8 cellular contexts compared by ENCODE assay signal in genomic region chr5:141420855-141421488, GRCh38. TPM values are rescaled to one million over a fixed set of nuclear protein-coding genes. Genes with fewer than 3 reads are reported as not detected.
DNase-seq lines count a peak whose midpoint lies in the region; ATAC-seq and TF ChIP-seq lines count a peak whose summit lies in the region.

Gene PCDHGA11, plus strand, starts transcription at chr5:141421051. Its CDS starts 177 bp downstream, at chr5:141421228.

- CTCF ChIA-PET in HEK293T (lab: Yijun Ruan, JAX), result interaction anchor here (0.6 to 2.6 kb wide), 24 partner anchors 8 to 483 kb away, joined by 3 to 18 read pairs (median 5); partner anchors contain the start of genes PCDHB14, PCDHGA10, PCDHGA12 and PCDHGA2

- H3K9ac ChIP-seq in endodermal cell (ENCODE audit: extremely low read depth, low read length, poor library complexity, severe bottlenecking), result peak within 1 kb of the TSS; percentile 25

- H3K4me1 Mint-ChIP-seq in T-helper 17 cell (no peaks in the 10 kb centered on the region), endodermal cell (no peaks in the 10 kb centered on the region)
- peaks cover 0 to 17% (median 5%) of the 10 kb centered on the region in 4 donors for H3K4me1 Mint-ChIP-seq in naive thymus-derived CD8-positive, alpha-beta T cell

- H3K27ac Mint-ChIP-seq in T-helper 17 cell, result peak within 1 kb of the TSS; percentile 65
- H3K27ac Mint-ChIP-seq in endodermal cell, result peak within 1 kb of the TSS; percentile 86
- peak within 1 kb of the TSS in 2 of 10 donors; percentile 64 to 93 for H3K27ac Mint-ChIP-seq in naive thymus-derived CD8-positive, alpha-beta T cell

- ATAC-seq in T-helper 17 cell (no peak), aorta (ENCODE audit: low FRiP score) (no peak)
- peak; percentile 39 to 49 for ATAC-seq in naive thymus-derived CD8-positive, alpha-beta T cell
- ATAC-seq in activated CD4-positive, CD25-positive, alpha-beta regulatory T cell treated with anti-CD3 and anti-CD28 coated beads, Interleukin-2, amount 50 U/mL, for 24 hours, result no peak

- peak; percentile 91 for TF ChIP-seq CTCF in endodermal cell (conservative IDR thresholded peaks at IDR 0.05)

- H3K9me3 ChIP-seq in T-helper 17 cell (ENCODE audit: control insufficient read depth, low read length, poor library complexity, severe bottlenecking), result peaks cover 9% of the 10 kb centered on the region
- peaks cover 68% of the 10 kb centered on the region for H3K9me3 ChIP-seq in endodermal cell (ENCODE audit: control insufficient read depth, low read length)
- H3K9me3 ChIP-seq in aorta (ENCODE audit: control insufficient read depth, low read length), result peaks cover 37% of the 10 kb centered on the region

- peaks cover 67% of the 10 kb centered on the region for H3K27me3 Mint-ChIP-seq in T-helper 17 cell
- peaks cover 37% of the 10 kb centered on the region for H3K27me3 Mint-ChIP-seq in endodermal cell (ENCODE audit: insufficient read depth)
- H3K27me3 Mint-ChIP-seq in naive thymus-derived CD8-positive, alpha-beta T cell, result peaks cover 46 to 90% (median 68%) of the 10 kb centered on the region in 5 donors

- H3K27me3 ChIP-seq in endodermal cell (ENCODE audit: control insufficient read depth, insufficient read depth, low read length, poor library complexity, severe bottlenecking), result no peaks in the 10 kb centered on the region
- H3K27me3 ChIP-seq in aorta (ENCODE audit: control insufficient read depth in 1 of 2, insufficient read depth in 2 of 2, low read length in 1 of 2), result no peaks in the 10 kb centered on the region

- peaks cover 52% of the 10 kb centered on the region for H3K9me3 Mint-ChIP-seq in endodermal cell
- H3K9me3 Mint-ChIP-seq in naive thymus-derived CD8-positive, alpha-beta T cell, result peaks cover 0 to 86% (median 36%) of the 10 kb centered on the region in 9 donors

- POLR2A ChIA-PET in HEK293T (lab: Yijun Ruan, JAX), result no interaction called here
- POLR2A ChIA-PET in naive thymus-derived CD8-positive, alpha-beta T cell (lab: Charles Lee), result no interaction called here

- H3K4me3 ChIP-seq in endodermal cell (ENCODE audit: low read length) (peak within 1 kb of the TSS; percentile 75), aorta (ENCODE audit: low read length in 2 of 2) (peak within 1 kb of the TSS in 1 of 2 donors; percentile 0)

- H3K4me3 Mint-ChIP-seq in T-helper 17 cell (peak within 1 kb of the TSS; percentile 72), endodermal cell (peak within 1 kb of the TSS; percentile 83)
- H3K4me3 Mint-ChIP-seq in naive thymus-derived CD8-positive, alpha-beta T cell, result peak within 1 kb of the TSS; percentile 50 to 85 (median 76)

- intact Hi-C loops in aorta (cut with DNase I), result loop anchor here in 1 of 2 donors (5.0 kb wide), 2 partner anchors 49 to 106 kb away; partner anchors contain the start of genes PCDHGA6 and PCDHGB3

- H3K27ac ChIP-seq in endodermal cell (ENCODE audit: low read depth, low read length), result no peak within 1 kb of the TSS
- no peak within 1 kb of the TSS for H3K27ac ChIP-seq in aorta (ENCODE audit: low read depth in 1 of 2, low read length in 2 of 2)

- peak; percentile 13 for DNase-seq in COLO829 (ENCODE audit: low spot score)
- DNase-seq in HEK293T (ENCODE audit: extremely low spot score), result peak; percentile 66
- no peak for DNase-seq in T-helper 17 cell
- DNase-seq in endodermal cell, result peak; percentile 92
- peak in 4 of 10 donors; percentile 20 to 42 (median 34) for DNase-seq in naive thymus-derived CD8-positive, alpha-beta T cell
- DNase-seq in aorta, result no peak
- no peak for DNase-seq in G401 (ENCODE audit: low spot score)

- in situ Hi-C loops in G401 (cut with HindIII; ENCODE audit: low sequenced_read_pairs), result no loop called here

- H3K36me3 Mint-ChIP-seq in T-helper 17 cell (ENCODE audit: low read depth) (peaks cover 7% of the 10 kb centered on the region), endodermal cell (ENCODE audit: low read depth) (peaks cover 49% of the 10 kb centered on the region)
- peaks cover 31 to 54% (median 35%) of the 10 kb centered on the region in 3 donors for H3K36me3 Mint-ChIP-seq in naive thymus-derived CD8-positive, alpha-beta T cell

- no peaks in the 10 kb centered on the region for H3K4me1 ChIP-seq in endodermal cell (ENCODE audit: control insufficient read depth, insufficient read depth, low read length)
- no peaks in the 10 kb centered on the region for H3K4me1 ChIP-seq in aorta (ENCODE audit: control insufficient read depth in 1 of 2, insufficient read depth in 2 of 2, low read length in 2 of 2)

- H3K36me3 ChIP-seq in endodermal cell (ENCODE audit: control insufficient read depth, insufficient read depth, low read length), result no peaks in the 10 kb centered on the region
- H3K36me3 ChIP-seq in aorta (ENCODE audit: control insufficient read depth in 1 of 2, insufficient read depth in 2 of 2, low read length in 1 of 2), result no peaks in the 10 kb centered on the region

- WGBS in endodermal cell (ENCODE audit: insufficient coverage in 1 of 2, insufficient read length in 1 of 2), 2 experiments, result 79 to 96% methylated on average over 41 to 42 of the region's 42 CpGs
- 12% methylated on average over 42 of the region's 42 CpGs for WGBS in aorta, 2 donors

TF ChIP-seq in HEK293T, 16 proteins besides CTCF, POLR2A, EP300 and RAD21:
- no peak for TF ChIP-seq ELF4 (IDR thresholded peaks at IDR 0.05)
- TF ChIP-seq L3MBTL2 (conservative IDR thresholded peaks at IDR 0.05), result peak; percentile 39; the same call in 1 of the 2 replicates

RNA-seq across cellular contexts. Expression of gene PCDHGA11, which starts in this region (rescaled TPM):
- total RNA-seq in T-helper 17 cell, result not detected
- 10 to 100 TPM in 1 of 2 donors, 1 to 10 TPM in 1; 8.5 to 10.6 TPM for total RNA-seq in endodermal cell
- 0.78 TPM for polyA plus RNA-seq in endodermal cell (2013, experiment 1 of 2)
- polyA plus RNA-seq in endodermal cell (2013, experiment 2 of 2), result 0.99 TPM
- total RNA-seq in naive thymus-derived CD8-positive, alpha-beta T cell, result under 1 TPM; 0.10 to 0.36 TPM
- polyA plus RNA-seq in naive thymus-derived CD8-positive, alpha-beta T cell, result not detected
- total RNA-seq in aorta, result 1 to 10 TPM; 7.1 to 9.2 TPM
- under 1 TPM; 0.50 to 0.72 TPM for polyA plus RNA-seq in aorta
- not detected in 2 replicates for total RNA-seq in G401 (2014; rRNA removed; shearing (Covaris generic))

Comparison
In these comparisons a context has a peak if more than half of its experiments do, and no peak if none do; other contexts are left out.
1. Peak in ATAC-seq in naive thymus-derived CD8-positive, alpha-beta T cell; RNA of the gene not detected or under 1 TPM.
2. DNase-seq: peak in COLO829 (single experiment), HEK293T (single experiment) and endodermal cell (single experiment); none in T-helper 17 cell (0 of 3), aorta (0 of 2) and G401 (single experiment).
3. Peak in every context shown above with its lines, with median percentiles within 50 percentile points of each other: H3K4me3 Mint-ChIP-seq.